17 cellular contexts compared by ENCODE assay signal in genomic region chr20:24964518-24964838, GRCh38. TPM values are rescaled to one million over a fixed set of nuclear protein-coding genes. Genes with fewer than 3 reads are reported as not detected.
DNase-seq lines count a peak whose midpoint lies in the region; ATAC-seq and TF ChIP-seq lines count a peak whose summit lies in the region.
"Had no signal": no experiment of that assay in that cellular context is flagged by ENCODE, and none has a peak within 500 bp of the region (broad histone marks: within the 10 kb centered on the region; RNA-seq: fewer than 3 reads in every experiment).

No MANE protein-coding gene starts in this region.

- no peaks in the 10 kb centered on the region for H3K9me3 ChIP-seq in sigmoid colon
- H3K9me3 ChIP-seq: ascending aorta, gastroesophageal sphincter, prostate gland had no signal

- H3K27ac ChIP-seq in sigmoid colon: no peak overlapping the region
- H3K27ac ChIP-seq: ascending aorta, coronary artery, gastroesophageal sphincter, prostate gland had no signal

- H3K4me3 ChIP-seq in sigmoid colon: no peak overlapping the region
- H3K4me3 ChIP-seq: ascending aorta, coronary artery, gastroesophageal sphincter, prostate gland had no signal

- WGBS in sigmoid colon, 2 donors: 91 to 92% methylated on average over 9 of the region's 9 CpGs

- no peaks in the 10 kb centered on the region for H3K9me3 Mint-ChIP-seq in T-cell
- H3K9me3 Mint-ChIP-seq: CD14-positive monocyte had no signal

- CTCF ChIA-PET in T-cell (lab: Charles Lee): no interaction called here

- peak; percentile 46 for DNase-seq in activated CD8-positive, alpha-beta memory T cell treated with anti-CD3 and anti-CD28 coated beads for 24 hours
- DNase-seq in activated CD8-positive, alpha-beta memory T cell treated with anti-CD3 and anti-CD28 coated beads, Interleukin-2, amount 50 U/mL, for 4 hours: no peak
- no peak for DNase-seq in T-cell
- peak; percentile 91 for DNase-seq in cerebellum (ENCODE audit: low spot score)
- peak; percentile 32 for DNase-seq in sigmoid colon
- DNase-seq in ecto neural progenitor cell (ENCODE audit: low spot score): no peak
- no peak for DNase-seq in putamen (ENCODE audit: low spot score)
- no peak for DNase-seq in NCI-H526 treated with DMSO at 0.1 percent for 48 hours (lab: John Stamatoyannopoulos, UW)
- DNase-seq: activated CD4-positive, CD25-positive, alpha-beta regulatory T cell treated with anti-CD3 and anti-CD28 coated beads, Interleukin-2, amount 50 U/mL, for 72 hours; MV-4-11; T-helper 1 cell had no signal

- peaks cover 17 to 93% (median 60%) of the 10 kb centered on the region in 4 donors for H3K36me3 ChIP-seq in sigmoid colon

- no peak for TF ChIP-seq CTCF in sigmoid colon (IDR thresholded peaks at IDR 0.05)

- H3K36me3 Mint-ChIP-seq in T-cell: peaks cover 80% of the 10 kb centered on the region

- no peaks in the 10 kb centered on the region for H3K27me3 ChIP-seq in sigmoid colon
- H3K27me3 ChIP-seq: ascending aorta, gastroesophageal sphincter had no signal

- H3K4me1 Mint-ChIP-seq in T-cell: peaks cover 4 to 62% (median 28%) of the 10 kb centered on the region in 3 donors
- H3K4me1 Mint-ChIP-seq: CD14-positive monocyte had no signal

- H3K4me1 ChIP-seq in sigmoid colon: no peaks in the 10 kb centered on the region
- H3K4me1 ChIP-seq: ascending aorta, gastroesophageal sphincter, prostate gland had no signal

- no peak overlapping the region for H3K4me3 Mint-ChIP-seq in T-cell
- H3K4me3 Mint-ChIP-seq: CD14-positive monocyte had no signal

- ATAC-seq in T-cell (replicated peaks in 1 of 4): no peak
- ATAC-seq: gastroesophageal sphincter had no signal

- POLR2A ChIA-PET in T-cell (lab: Charles Lee): no interaction called here

- peak overlapping the region; percentile 31 to 75 for H3K27ac Mint-ChIP-seq in T-cell

- TF ChIP-seq POLR2A in sigmoid colon (IDR thresholded peaks at IDR 0.05): no peak

- intact Hi-C loops in sigmoid colon (cut with DNase I): no loop called here

- no peaks in the 10 kb centered on the region for H3K27me3 Mint-ChIP-seq in T-cell

- no peak for TF ChIP-seq EP300 in sigmoid colon (IDR thresholded peaks at IDR 0.05)

RNA-seq across cellular contexts. Expression of gene CST7, which starts 15.4 kb away (rescaled TPM):
- total RNA-seq in T-cell (10 to 100 TPM; 22.8 to 92.0 (median 46.2) TPM), cerebellum (not detected), sigmoid colon (1 to 10 TPM in 1 of 4 donors, under 1 TPM in 2, not detected in 1; 0.66 to 3.5 (median 0.71) TPM)
- polyA plus RNA-seq in sigmoid colon: 10 to 100 TPM in 1 of 3 donors, 1 to 10 TPM in 2; 3.9 to 10.4 (median 4.2) TPM
- total RNA-seq: A673, ascending aorta had no signal

RNA-seq across cellular contexts. Expression of gene APMAP, which starts 28.1 kb away (rescaled TPM):
- total RNA-seq in T-cell: 10 to 100 TPM; 32.2 to 53.0 (median 49.8) TPM
- total RNA-seq in cerebellum: 49.2 TPM
- total RNA-seq in sigmoid colon: 10 to 100 TPM; 22.7 to 35.3 (median 28.9) TPM
- 10 to 100 TPM in 2 of 3 donors, 1 to 10 TPM in 1; 9.6 to 55.8 (median 25.2) TPM for polyA plus RNA-seq in sigmoid colon

Comparison
In these comparisons a context has a peak if more than half of its experiments do, and no peak if none do; other contexts are left out.
1. DNase-seq: peak in activated CD8-positive, alpha-beta memory T cell treated with anti-CD3 and anti-CD28 coated beads for 24 hours (single experiment), cerebellum (single experiment) and sigmoid colon (single experiment); none in activated CD8-positive, alpha-beta memory T cell treated with anti-CD3 and anti-CD28 coated beads, Interleukin-2, amount 50 U/mL, for 4 hours (single experiment), T-cell (0 of 34), ecto neural progenitor cell (single experiment), putamen (single experiment) and NCI-H526 treated with DMSO at 0.1 percent for 48 hours (single experiment).
2. RNA of gene CST7, which starts 15.4 kb away (total RNA-seq): 22.8 to 92.0 TPM in T-cell; 0.66 to 3.5 TPM in sigmoid colon and not detected in cerebellum (single experiment); every median in the first group is over 4 times any median in the second.